8 cellular contexts compared by ENCODE assay signal in genomic region chr9:135959814-135960213, GRCh38. TPM values are rescaled to one million over a fixed set of nuclear protein-coding genes. Genes with fewer than 3 reads are reported as not detected.
DNase-seq lines count a peak whose midpoint lies in the region; ATAC-seq, FAIRE-seq and TF ChIP-seq lines count a peak whose summit lies in the region.

No MANE protein-coding gene starts in this region.

- peak overlapping the region; percentile 87 for H3K4me3 ChIP-seq in A549
- H3K4me3 ChIP-seq in HUES6 (ENCODE audit: low read depth, low read length): peak overlapping the region; percentile 87
- H3K4me3 ChIP-seq in cardiac fibroblast (replicated peaks in 1 of 2; ENCODE audit: low read depth in 2 of 2, low read length in 2 of 2): peak overlapping the region; percentile 79 to 82
- peak overlapping the region; percentile 63 for H3K4me3 ChIP-seq in mucosa of stomach (ENCODE audit: low read length)

- peak overlapping the region in 1 of 2 experiments; percentile 93; a peak in 3 of 6 replicates for H3K27ac ChIP-seq in A549
- no peak overlapping the region for H3K27ac ChIP-seq in HUES6 (ENCODE audit: low read depth, low read length)

- FAIRE-seq in A549 (lab: Jason Lieb, UNC) (no peak), GM12891 (lab: Jason Lieb, UNC) (no peak)

- CTCF ChIA-PET in A549 (lab: Yijun Ruan, JAX): interaction anchor here (0.8 to 14.0 kb wide), 7 partner anchors 8 to 162 kb away, joined by 3 to 220 read pairs (median 5); no protein-coding TSS in a partner anchor

- DNase-seq in A549 (ENCODE audit: low read depth in 1 of 2, low spot score in 1 of 2): no peak
- peak in 1 of 2 donors; percentile 15 for DNase-seq in cardiac fibroblast (ENCODE audit: low read depth in 2 of 2)
- DNase-seq in AG08395 (ENCODE audit: low spot score): no peak
- no peak for DNase-seq in middle frontal gyrus (ENCODE audit: extremely low spot score, low spot score)
- DNase-seq in GM12891 (ENCODE audit: insufficient read length, low spot score): no peak

- TF ChIP-seq RAD21 in A549 (conservative IDR thresholded peaks at IDR 0.05 in 1 of 2, IDR thresholded peaks at IDR 0.05 in 1 of 2): no peak

- no peaks in the 10 kb centered on the region for H3K27me3 ChIP-seq in HUES6 (ENCODE audit: control insufficient read depth, insufficient read depth, low read length)
- H3K27me3 ChIP-seq in mucosa of stomach (ENCODE audit: control insufficient read depth, insufficient read depth, low read length): no peaks in the 10 kb centered on the region

- WGBS in A549 (ENCODE audit: missing lambda C conversion rate): 90% methylated on average over 9 of the region's 9 CpGs

- no peak for TF ChIP-seq POLR2A in A549 (IDR thresholded peaks at IDR 0.05; ENCODE audit: low read length)
- TF ChIP-seq POLR2A in GM12891 (IDR thresholded peaks at IDR 0.05; ENCODE audit: low read depth, low read length): no peak

- no peak overlapping the region for H3K9ac ChIP-seq in HUES6 (ENCODE audit: low read length)
- peak overlapping the region; percentile 78 for H3K9ac ChIP-seq in mucosa of stomach (ENCODE audit: low read length)

- ATAC-seq in A549 (no peak), GM19463 (IDR thresholded peaks at IDR 0.05; ENCODE audit: unreplicated experiment) (no peak)

- H3K9me3 ChIP-seq in A549: no peaks in the 10 kb centered on the region
- no peaks in the 10 kb centered on the region for H3K9me3 ChIP-seq in HUES6 (ENCODE audit: control insufficient read depth, insufficient read depth, low read depth, low read length)
- no peaks in the 10 kb centered on the region for H3K9me3 ChIP-seq in mucosa of stomach (ENCODE audit: control insufficient read depth, low read length)

- H3K4me1 ChIP-seq in A549: peaks cover 12% of the 10 kb centered on the region; the same call in 2 of the 3 replicates
- peaks cover 7% of the 10 kb centered on the region for H3K4me1 ChIP-seq in HUES6 (ENCODE audit: control insufficient read depth, insufficient read depth, low read length)
- peaks cover 13% of the 10 kb centered on the region for H3K4me1 ChIP-seq in mucosa of stomach (ENCODE audit: control insufficient read depth, insufficient read depth, low read length)

- POLR2A ChIA-PET in A549 (lab: Yijun Ruan, JAX): no interaction called here

- peaks cover 3% of the 10 kb centered on the region for H3K36me3 ChIP-seq in HUES6 (ENCODE audit: control insufficient read depth, insufficient read depth, low read length)
- no peaks in the 10 kb centered on the region for H3K36me3 ChIP-seq in mucosa of stomach (ENCODE audit: control insufficient read depth, insufficient read depth, low read length)

- no peak for TF ChIP-seq EP300 in A549 (IDR thresholded peaks at IDR 0.05)

- H3K4me2 ChIP-seq in A549: peak overlapping the region; percentile 87

- TF ChIP-seq CTCF in A549 (IDR thresholded peaks at IDR 0.05) (no peak), cardiac fibroblast (IDR thresholded peaks at IDR 0.05; ENCODE audit: low read depth, low read length) (no peak)

TF ChIP-seq in A549, 52 proteins besides CTCF, POLR2A, EP300 and RAD21 (continues in another document):
- TF ChIP-seq GATA3 (IDR thresholded peaks at IDR 0.05; ENCODE audit: borderline replicate concordance) (no peak), NR3C1 (IDR thresholded peaks at IDR 0.05) (no peak), REST (IDR thresholded peaks at IDR 0.05) (no peak), HOXB5 (CRISPR knock-in tag; IDR thresholded peaks at IDR 0.05) (no peak), SMC3 (IDR thresholded peaks at IDR 0.05) (no peak), PHF8 (IDR thresholded peaks at IDR 0.05; ENCODE audit: borderline replicate concordance, low read depth) (no peak), ATOH8 (CRISPR knock-in tag; IDR thresholded peaks at IDR 0.05; ENCODE audit: low read depth) (no peak), EHF (CRISPR knock-in tag; IDR thresholded peaks at IDR 0.05) (no peak)

TF ChIP-seq in GM12891, 5 proteins besides CTCF, POLR2A, EP300 and RAD21:
- TF ChIP-seq SPI1 (IDR thresholded peaks at IDR 0.05; ENCODE audit: low read depth, low read length) (no peak), TAF1 (IDR thresholded peaks at IDR 0.05; ENCODE audit: low read depth, low read length) (no peak), POLR2AphosphoS5 (IDR thresholded peaks at IDR 0.05; ENCODE audit: low read depth, low read length) (no peak), PAX5 (IDR thresholded peaks at IDR 0.05; ENCODE audit: insufficient read depth, low read length, severe bottlenecking) (no peak), POU2F2 (IDR thresholded peaks at IDR 0.05; ENCODE audit: low read depth, low read length) (no peak)

RNA-seq across cellular contexts. Expression of gene UBAC1, which starts 1.4 kb away (rescaled TPM):
- polyA plus RNA-seq in A549 (2011; rRNA removed): 31.5 and 37.6 TPM in 2 replicates
- 55.0 and 56.4 TPM in 2 replicates for polyA plus RNA-seq in A549 (2012; cell fraction: cytosol; rRNA removed)
- 44.6 and 56.7 TPM in 2 replicates for polyA plus RNA-seq in A549 (2012; cell fraction: nucleus; rRNA removed)
- 28.7 to 30.8 TPM (median 29.8 TPM) in 3 replicates for polyA plus RNA-seq in A549 (2017; fragmentation: RNase III; extraction: RNeasy Plus Mini Kit Qiagen cat#74134 plus additional on column Dnase treatment)
- polyA minus RNA-seq in A549 (2011; rRNA and poly(A)+ RNA removed): 21.2 and 21.9 TPM in 2 replicates
- polyA plus RNA-seq in GM12891 (2012; ENCODE audit: low read depth, missing spikeins): 25.6 TPM

RNA-seq across cellular contexts. Expression of gene CAMSAP1, which starts 52.5 kb away (rescaled TPM):
- polyA plus RNA-seq in A549 (2011; rRNA removed) (8.6 and 11.0 TPM in 2 replicates), A549 (2017; fragmentation: RNase III; extraction: RNeasy Plus Mini Kit Qiagen cat#74134 plus additional on column Dnase treatment) (14.6 to 16.6 TPM (median 15.0 TPM) in 3 replicates)
- polyA plus RNA-seq in A549 (2012; cell fraction: cytosol; rRNA removed): 7.1 and 7.8 TPM in 2 replicates
- 8.5 and 11.2 TPM in 2 replicates for polyA plus RNA-seq in A549 (2012; cell fraction: nucleus; rRNA removed)
- polyA minus RNA-seq in A549 (2011; rRNA and poly(A)+ RNA removed): 41.1 and 49.9 TPM in 2 replicates
- 7.8 TPM for polyA plus RNA-seq in GM12891 (2012; ENCODE audit: low read depth, missing spikeins)
